In genomic region chr4:189989941-189990340, GRCh38 we compare ENCODE assay signal across 3 cellular contexts. TPM values are rescaled to one million over a fixed set of nuclear protein-coding genes. Genes with fewer than 3 reads are reported as not detected.
"Had no signal": no experiment of that assay in that cellular context is flagged by ENCODE, and none has a peak within 500 bp of the region (broad histone marks: within the 10 kb centered on the region; RNA-seq: fewer than 3 reads in every experiment).

No MANE protein-coding gene starts in this region.

RNA-seq across cellular contexts. Expression of gene FRG2, which starts 37.1 kb away (rescaled TPM):
- total RNA-seq: LHCN-M2, MCF 10A, NCI-H460 had no signal
